Comparison of ENCODE assay signal across 29 cellular contexts in the genomic region with DNA sequence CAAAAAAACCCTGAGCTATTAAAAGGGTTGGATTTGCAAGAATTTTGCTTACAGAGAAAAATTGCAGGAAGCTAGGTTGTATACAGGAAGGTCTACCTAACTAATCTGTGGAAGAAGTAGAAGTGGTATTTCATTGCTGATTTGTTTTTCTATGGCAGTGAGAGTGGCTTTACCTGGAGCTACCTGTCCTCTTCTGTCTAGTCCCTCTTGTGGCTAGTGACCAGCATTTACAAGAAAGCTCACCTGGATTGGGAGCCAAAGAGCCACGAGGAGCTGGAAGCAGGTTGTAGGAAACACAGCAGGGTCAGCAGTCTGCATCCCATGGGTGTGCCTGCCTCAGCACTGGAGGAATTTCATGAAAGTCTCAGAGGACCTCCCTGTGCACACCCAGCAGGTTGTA.
"Had no signal": no experiment of that assay in that cellular context is flagged by ENCODE, and none has a peak within 500 bp of the region (broad histone marks: within the 10 kb centered on the region; RNA-seq: fewer than 3 reads in every experiment).

No MANE protein-coding gene starts in this region.

- H3K4me3 Mint-ChIP-seq: activated B cell treated with CpG ODN at 0.5 μM for 24 hours; activated CD8-positive, alpha-beta T cell treated with anti-CD3 and anti-CD28 coated beads for 36 hours; activated naive CD4-positive, alpha-beta T cell treated with anti-CD3 and anti-CD28 coated beads, Interleukin-2, amount 10 ng/mL, durations not matched to agents 7 days and 5 days; activated naive CD8-positive, alpha-beta T cell treated with anti-CD3 and anti-CD28 coated beads for 36 hours; activated T-cell treated with anti-CD3 and anti-CD28 coated beads, Interleukin-2, amount 50 U/mL, for 72 hours; T-helper 1 cell treated with Interleukin-12 subunit alpha and Interleukin-12 subunit beta and Interleukin-4 antibody, amounts not matched to agents 30 μg/mL and 1 μg/mL, for 36 hours had no signal

- H3K9me3 ChIP-seq: body of pancreas, SJSA1 had no signal

- DNase-seq: activated B cell treated with CpG ODN at 0.5 μM for 24 hours; activated CD4-positive, alpha-beta T cell treated with anti-CD3 and anti-CD28 coated beads, Interleukin-2, amount 50 U/mL, for 1 hour; activated CD8-positive, alpha-beta memory T cell treated with anti-CD3 and anti-CD28 coated beads, Interleukin-2, amount 50 U/mL, for 4 hours; activated CD8-positive, alpha-beta T cell treated with anti-CD3 and anti-CD28 coated beads for 36 hours; activated gamma-delta T cell treated with Interleukin-2 at 50 U/mL for 16 hours; activated naive CD4-positive, alpha-beta T cell treated with anti-CD3 and anti-CD28 coated beads, Interleukin-2, amount 10 ng/mL, durations not matched to agents 7 days and 5 days; activated naive CD8-positive, alpha-beta T cell treated with anti-CD3 and anti-CD28 coated beads for 36 hours; activated T-cell treated with anti-CD3 and anti-CD28 coated beads, Interleukin-2, amount 50 U/mL, for 72 hours; anterior cingulate cortex; body of pancreas; central memory CD4-positive, alpha-beta T cell; Karpas-422; NCI-H1092; NCI-H1417; NCI-H1930; NCI-H2107; NCI-H345; NCI-H524; NCI-H748 treated with DMSO at 0.1 percent for 48 hours; RPMI8226; SW 1271 had no signal

- H3K27me3 ChIP-seq: body of pancreas, SJSA1 had no signal

- ATAC-seq: activated CD8-positive, alpha-beta T cell treated with anti-CD3 and anti-CD28 coated beads for 36 hours; activated T-cell treated with anti-CD3 and anti-CD28 coated beads, Interleukin-2, amount 50 U/mL, for 72 hours; body of pancreas; K562; Panc1; Right ventricle myocardium inferior; SK-N-SH treated with all-trans-retinoic acid at 6 μM for 48 hours had no signal

- H3K4me3 ChIP-seq: body of pancreas, coronary artery, K562, SJSA1 had no signal

- H3K27ac Mint-ChIP-seq: activated B cell treated with CpG ODN at 0.5 μM for 24 hours; activated CD8-positive, alpha-beta T cell treated with anti-CD3 and anti-CD28 coated beads for 36 hours; activated naive CD4-positive, alpha-beta T cell treated with anti-CD3 and anti-CD28 coated beads, Interleukin-2, amount 10 ng/mL, durations not matched to agents 7 days and 5 days; activated naive CD8-positive, alpha-beta T cell treated with anti-CD3 and anti-CD28 coated beads for 36 hours; activated T-cell treated with anti-CD3 and anti-CD28 coated beads, Interleukin-2, amount 50 U/mL, for 72 hours; activated T-helper 2 cell treated with anti-CD3 and anti-CD28 coated beads, Interferon-gamma antibody, Interleukin-2, Interleukin-4, amounts not matched to agents 10 μg/mL and 5 μg/mL and 100 μg/mL, durations not matched to agents 14 hours and 24 hours and 36 hours; T-helper 1 cell treated with Interleukin-12 subunit alpha and Interleukin-12 subunit beta and Interleukin-4 antibody, amounts not matched to agents 30 μg/mL and 1 μg/mL, for 36 hours had no signal

- H3K36me3 Mint-ChIP-seq: activated naive CD4-positive, alpha-beta T cell treated with anti-CD3 and anti-CD28 coated beads, Interleukin-2, amount 10 ng/mL, durations not matched to agents 7 days and 5 days; activated naive CD8-positive, alpha-beta T cell treated with anti-CD3 and anti-CD28 coated beads for 36 hours had no signal

- H3K9me3 Mint-ChIP-seq: activated T-cell treated with anti-CD3 and anti-CD28 coated beads, Interleukin-2, amount 50 U/mL, for 72 hours; activated T-helper 2 cell treated with anti-CD3 and anti-CD28 coated beads, Interferon-gamma antibody, Interleukin-2, Interleukin-4, amounts not matched to agents 10 μg/mL and 5 μg/mL and 100 μg/mL, durations not matched to agents 14 hours and 24 hours and 36 hours; T-helper 1 cell treated with Interleukin-12 subunit alpha and Interleukin-12 subunit beta and Interleukin-4 antibody, amounts not matched to agents 30 μg/mL and 1 μg/mL, for 36 hours had no signal

- H3K36me3 ChIP-seq: SJSA1 had no signal

- H3K27ac ChIP-seq: body of pancreas, coronary artery, SJSA1 had no signal

- H3K4me1 ChIP-seq: SJSA1 had no signal
